ENCODE assay signal across 19 cellular contexts in genomic region chr7:20454202-20454601, GRCh38.
DNase-seq lines count a peak whose midpoint lies in the region; ATAC-seq and TF ChIP-seq lines count a peak whose summit lies in the region.
"Had no signal": no experiment of that assay in that cellular context is flagged by ENCODE, and none has a peak within 500 bp of the region (broad histone marks: within the 10 kb centered on the region; RNA-seq: fewer than 3 reads in every experiment).

No MANE protein-coding gene starts in this region.

- intact Hi-C loops in A673 (cut with micrococcal nuclease; ENCODE audit: unreplicated experiment), result no loop called here

- DNase-seq in A673 (ENCODE audit: low spot score), result peak; percentile 72
- DNase-seq in BE2C, result peak; percentile 12
- peak; percentile 71 for DNase-seq in NCI-H446 treated with DMSO at 0.1 percent for 48 hours (lab: John Stamatoyannopoulos, UW)
- DNase-seq in DMS79 (lab: John Stamatoyannopoulos, UW), result no peak
- no peak for DNase-seq in coronary artery (ENCODE audit: low spot score)
- DNase-seq: AML-193; C1 segment of cervical spinal cord; Calu3; CD4-positive, alpha-beta memory T cell; COR-L47; DMS153; EL; GDM1 had no signal

- no TSS peak for BruUV-seq in A673 (replicated peaks; lab: Mats Ljungman, UMichigan)

- H3K27me3 ChIP-seq in A673 (replicated peaks; ENCODE audit: insufficient read depth, low read depth, low read length, poor library complexity), result peaks cover 9% of the 10 kb centered on the region
- H3K27me3 ChIP-seq in BE2C, result no peaks in the 10 kb centered on the region

- ATAC-seq in HG02623 (IDR thresholded peaks at IDR 0.05; ENCODE audit: unreplicated experiment) (no peak), GM19467 (IDR thresholded peaks at IDR 0.05; ENCODE audit: unreplicated experiment) (no peak)
- ATAC-seq: GM12878, GM23338 had no signal

- no peak for TF ChIP-seq CTCF in A673 (conservative IDR thresholded peaks at IDR 0.05; ENCODE audit: low read depth, low read length)
- TF ChIP-seq CTCF in BE2C (IDR thresholded peaks at IDR 0.05; ENCODE audit: low read depth, low read length), result no peak
- TF ChIP-seq CTCF in HEK293 (tag by site-specific recombination; IDR thresholded peaks at IDR 0.05), result no peak
- no peak for TF ChIP-seq CTCF in coronary artery (IDR thresholded peaks at IDR 0.05)

- no peaks in the 10 kb centered on the region for H3K9me3 ChIP-seq in A673 (ENCODE audit: low read depth, low read length, poor library complexity, severe bottlenecking)
- H3K9me3 ChIP-seq in BE2C, result no peaks in the 10 kb centered on the region
- no peaks in the 10 kb centered on the region for H3K9me3 ChIP-seq in HEK293 (ENCODE audit: control insufficient read depth, insufficient read depth, low read depth, low read length)
- H3K9me3 ChIP-seq: HAP-1 had no signal

- H3K27ac ChIP-seq in A673 (ENCODE audit: low read depth, low read length, poor library complexity, severe bottlenecking) (no peak overlapping the region), HEK293 (ENCODE audit: extremely low read depth, low read depth, low read length) (no peak overlapping the region), coronary artery (no peak overlapping the region)

- H3K36me3 ChIP-seq in A673 (ENCODE audit: insufficient read depth, low read length, poor library complexity, severe bottlenecking) (no peaks in the 10 kb centered on the region), BE2C (no peaks in the 10 kb centered on the region), HEK293 (ENCODE audit: control insufficient read depth in 2 of 2, insufficient read depth in 1 of 2, low read length in 2 of 2) (no peaks in the 10 kb centered on the region)
- H3K36me3 ChIP-seq: HAP-1 had no signal

- POLR2A ChIA-PET in A673 (lab: Charles Lee; ENCODE audit: low non-redundant PET) (no interaction called here), HEK293 (lab: Yijun Ruan, JAX) (no interaction called here)

- CTCF ChIA-PET in A673 (lab: Charles Lee) (no interaction called here), HEK293 (lab: Yijun Ruan, JAX) (no interaction called here)

- no peak overlapping the region for H3K4me3 ChIP-seq in A673 (ENCODE audit: low read depth, low read length, poor library complexity, severe bottlenecking)
- no peak overlapping the region for H3K4me3 ChIP-seq in BE2C (ENCODE audit: low read depth, low read length)
- H3K4me3 ChIP-seq in HEK293 (ENCODE audit: low read depth, low read length), result no peak overlapping the region
- H3K4me3 ChIP-seq in coronary artery, result no peak overlapping the region
- H3K4me3 ChIP-seq: GM12878, GM23338, HAP-1 had no signal

- H3K4me1 ChIP-seq in A673 (ENCODE audit: insufficient read depth, low read length, poor library complexity, severe bottlenecking) (peaks cover 4% of the 10 kb centered on the region), BE2C (peaks cover 5% of the 10 kb centered on the region; the same call in 1 of the 2 replicates), HEK293 (ENCODE audit: control insufficient read depth, insufficient read depth, low read length) (0 out of 2 replicates have a peak, but pooled peaks cover 2% of the 10 kb centered on the region)
- H3K4me1 ChIP-seq: HAP-1 had no signal

TF ChIP-seq in HEK293, 187 proteins besides CTCF, POLR2A, EP300 and RAD21 (continues in another document):
- TF ChIP-seq ZNF23 (tag by site-specific recombination; IDR thresholded peaks at IDR 0.05; ENCODE audit: borderline replicate concordance), result no peak
- peak; percentile 50 for TF ChIP-seq ZNF843 (tag by site-specific recombination; IDR thresholded peaks at IDR 0.05)
- peak; percentile 59 for TF ChIP-seq WT1 (tag by site-specific recombination; IDR thresholded peaks at IDR 0.05)
- TF ChIP-seq ZNF391 (tag by site-specific recombination; IDR thresholded peaks at IDR 0.05; ENCODE audit: borderline replicate concordance, low read depth), result no peak
- TF ChIP-seq ZNF148 (tag by site-specific recombination; IDR thresholded peaks at IDR 0.05; ENCODE audit: borderline replicate concordance), result no peak
- TF ChIP-seq ZNF174 (tag by site-specific recombination; IDR thresholded peaks at IDR 0.05), result no peak
- peak; percentile 62; the same call in 1 of the 2 replicates for TF ChIP-seq ZEB2 (tag by site-specific recombination; IDR thresholded peaks at IDR 0.05)
- TF ChIP-seq PRDM6 (tag by site-specific recombination; IDR thresholded peaks at IDR 0.05), result peak; percentile 90
- peak; percentile 67 for TF ChIP-seq INSM2 (tag by site-specific recombination; IDR thresholded peaks at IDR 0.05)
- TF ChIP-seq ZNF394 (tag by site-specific recombination; IDR thresholded peaks at IDR 0.05; ENCODE audit: borderline replicate concordance), result no peak
- no peak for TF ChIP-seq GLIS1 (tag by site-specific recombination; IDR thresholded peaks at IDR 0.05)
- TF ChIP-seq GLI2 (tag by site-specific recombination; IDR thresholded peaks at IDR 0.05; ENCODE audit: borderline replicate concordance, low read depth), result peak; percentile 60; the same call in 1 of the 2 replicates
- TF ChIP-seq ZNF791 (tag by site-specific recombination; IDR thresholded peaks at IDR 0.05), result no peak
- TF ChIP-seq ZNF510 (tag by site-specific recombination; IDR thresholded peaks at IDR 0.05; ENCODE audit: insufficient replicate concordance), result peak; percentile 49
- peak; percentile 46; the same call in 1 of the 2 replicates for TF ChIP-seq ZNF629 (tag by site-specific recombination; IDR thresholded peaks at IDR 0.05)
- TF ChIP-seq, protein P1, sequence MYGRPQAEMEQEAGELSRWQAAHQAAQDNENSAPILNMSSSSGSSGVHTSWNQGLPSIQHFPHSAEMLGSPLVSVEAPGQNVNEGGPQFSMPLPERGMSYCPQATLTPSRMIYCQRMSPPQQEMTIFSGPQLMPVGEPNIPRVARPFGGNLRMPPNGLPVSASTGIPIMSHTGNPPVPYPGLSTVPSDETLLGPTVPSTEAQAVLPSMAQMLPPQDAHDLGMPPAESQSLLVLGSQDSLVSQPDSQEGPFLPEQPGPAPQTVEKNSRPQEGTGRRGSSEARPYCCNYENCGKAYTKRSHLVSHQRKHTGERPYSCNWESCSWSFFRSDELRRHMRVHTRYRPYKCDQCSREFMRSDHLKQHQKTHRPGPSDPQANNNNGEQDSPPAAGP (tag by site-specific recombination; IDR thresholded peaks at IDR 0.05), result no peak
- peak; percentile 59; the same call in 1 of the 2 replicates for TF ChIP-seq KLF8 (tag by site-specific recombination; IDR thresholded peaks at IDR 0.05)
- peak; percentile 91 for TF ChIP-seq OSR2 (tag by site-specific recombination; IDR thresholded peaks at IDR 0.05)

Comparison
In these comparisons a context has a peak if more than half of its experiments do, and no peak if none do; other contexts are left out.
1. DNase-seq: peak in A673 (single experiment), BE2C (single experiment) and NCI-H446 treated with DMSO at 0.1 percent for 48 hours (single experiment); none in DMS79 (single experiment) and coronary artery (single experiment).